1 cellular context compared by ENCODE assay signal in the genomic region with DNA sequence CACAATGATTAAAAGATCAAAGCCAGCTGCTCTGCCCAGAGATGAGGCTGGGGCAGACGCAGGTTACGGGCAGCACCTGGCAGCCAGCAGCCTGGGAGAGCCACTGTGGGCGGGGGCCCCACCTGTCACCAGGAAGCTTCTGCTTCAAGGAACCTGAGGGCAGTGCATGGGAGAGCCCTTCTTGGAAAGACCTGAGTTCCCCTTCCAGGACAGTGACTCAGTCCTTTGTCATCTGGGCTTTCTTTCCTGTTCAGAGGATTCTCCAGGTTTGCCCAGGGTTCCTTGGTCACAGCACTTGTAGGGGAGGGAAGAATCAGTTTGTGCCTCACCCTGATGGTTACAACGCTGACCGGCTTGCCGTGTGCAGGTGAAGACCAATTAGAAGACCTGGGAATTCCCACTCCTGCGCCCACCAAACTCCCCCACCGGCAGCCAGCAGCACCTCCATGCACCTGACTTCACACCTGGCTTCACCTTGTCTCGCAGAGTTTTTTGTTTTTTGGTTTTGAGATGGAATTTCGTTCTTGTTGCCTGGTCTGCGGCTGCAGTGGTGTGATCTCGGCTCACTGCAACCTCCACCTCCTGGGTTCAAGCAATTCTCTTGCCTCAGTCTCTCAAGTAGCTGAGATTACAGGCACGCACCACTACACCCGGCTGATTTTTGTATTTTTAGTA.
TF ChIP-seq lines count a peak whose summit lies in the region.

No MANE protein-coding gene starts in this region.

TF ChIP-seq in GM12878, 131 proteins besides CTCF, POLR2A, EP300 and RAD21 (continued from another document):
- TF ChIP-seq DPF2 (IDR thresholded peaks at IDR 0.05), result 0 out of 2 replicates have a peak, but pooled peaks have one; percentile 8
- TF ChIP-seq BCL11A (IDR thresholded peaks at IDR 0.05; ENCODE audit: low read depth, low read length), result no peak
- TF ChIP-seq TCF12 (IDR thresholded peaks at IDR 0.05; ENCODE audit: low read depth, low read length), result peak; percentile 17; the same call in 1 of the 2 replicates
